In genomic region chr3:121395967-121396366, GRCh38 we compare ENCODE assay signal across 1 cellular context.
DNase-seq lines count a peak whose midpoint lies in the region; TF ChIP-seq lines count a peak whose summit lies in the region.
"Not testable (repeated sequence)": the region's sequence is repeated elsewhere in the genome, so short reads cannot be mapped to it uniquely, and the experiment has no call there.

No MANE protein-coding gene starts in this region.

- H4K20me1 ChIP-seq in SK-N-SH (ENCODE audit: insufficient read depth) = not testable (repeated sequence)

- not testable (repeated sequence) for H3K9me3 ChIP-seq in SK-N-SH

- not testable (repeated sequence) for DNase-seq in SK-N-SH

- not testable (repeated sequence) for H3K4me3 ChIP-seq in SK-N-SH (ENCODE audit: low read depth in 2 of 2, low read length in 1 of 2)

- not testable (repeated sequence) for TF ChIP-seq CTCF in SK-N-SH (IDR thresholded peaks at IDR 0.05)

- H3K4me1 ChIP-seq in SK-N-SH (ENCODE audit: control insufficient read depth in 1 of 2, insufficient read depth in 2 of 2, low read depth in 1 of 2, low read length in 1 of 2) = not testable (repeated sequence)

- H3K9ac ChIP-seq in SK-N-SH = not testable (repeated sequence)

- 17% methylated on average over 1 of the region's 1 CpG for WGBS in SK-N-SH (ENCODE audit: low lambda C conversion rate)

- H3K79me2 ChIP-seq in SK-N-SH (ENCODE audit: insufficient read depth) = not testable (repeated sequence)

- TF ChIP-seq RAD21 in SK-N-SH (IDR thresholded peaks at IDR 0.05; ENCODE audit: low read length) = not testable (repeated sequence)

- not testable (repeated sequence) for H3F3A ChIP-seq in SK-N-SH (replicated peaks; ENCODE audit: insufficient read depth)

- not testable (repeated sequence) for TF ChIP-seq EP300 in SK-N-SH (IDR thresholded peaks at IDR 0.05; ENCODE audit: borderline replicate concordance in 1 of 2, low read depth in 1 of 2, low read length in 1 of 2)

- POLR2A ChIA-PET in SK-N-SH (lab: Yijun Ruan, JAX) = not testable (repeated sequence)

- not testable (repeated sequence) for H3K27me3 ChIP-seq in SK-N-SH (ENCODE audit: insufficient read depth)

- not testable (repeated sequence) for H2AFZ ChIP-seq in SK-N-SH (ENCODE audit: low read depth)

- not testable (repeated sequence) for H3K4me2 ChIP-seq in SK-N-SH

- not testable (repeated sequence) for H3K36me3 ChIP-seq in SK-N-SH (replicated peaks in 1 of 2; ENCODE audit: control insufficient read depth in 1 of 2, insufficient read depth in 2 of 2, low read length in 1 of 2)

- CTCF ChIA-PET in SK-N-SH (lab: Yijun Ruan, JAX) = not testable (repeated sequence)

- H3K27ac ChIP-seq in SK-N-SH (ENCODE audit: low read depth in 2 of 2, low read length in 1 of 2) = not testable (repeated sequence)

- not testable (repeated sequence) for H3K9me2 ChIP-seq in SK-N-SH

TF ChIP-seq in SK-N-SH, 30 proteins besides CTCF, POLR2A, EP300 and RAD21:
- 0 out of 2 replicates have a peak, but pooled peaks have one; percentile 26 for TF ChIP-seq GATA2 (CRISPR knock-in tag; IDR thresholded peaks at IDR 0.05)
